ENCODE assay signal across 7 cellular contexts in genomic region chr11:61962213-61963015, GRCh38. TPM values are rescaled to one million over a fixed set of nuclear protein-coding genes. Genes with fewer than 3 reads are reported as not detected.
DNase-seq lines count a peak whose midpoint lies in the region; ATAC-seq and TF ChIP-seq lines count a peak whose summit lies in the region.
"Had no signal": no experiment of that assay in that cellular context is flagged by ENCODE, and none has a peak within 500 bp of the region (broad histone marks: within the 10 kb centered on the region; RNA-seq: fewer than 3 reads in every experiment).

No MANE protein-coding gene starts in this region.

- no peak for DNase-seq in activated naive CD4-positive, alpha-beta T cell treated with anti-CD3 and anti-CD28 coated beads, Interleukin-2, amount 10 ng/mL, durations not matched to agents 7 days and 5 days
- DNase-seq in activated naive CD4-positive, alpha-beta T cell (lab: John Stamatoyannopoulos, UW), result no peak
- DNase-seq in hepatic stellate cell (ENCODE audit: low spot score), result peak; percentile 3
- DNase-seq in tibial nerve (ENCODE audit: low spot score in 2 of 2), result no peak
- no peak for DNase-seq in cerebellar nuclear complex (lab: John Stamatoyannopoulos, UW)
- DNase-seq: NCI-H510A treated with DMSO at 0.1 percent for 48 hours had no signal

- TF ChIP-seq EP300 in tibial nerve (IDR thresholded peaks at IDR 0.05), result no peak

- H3K27ac Mint-ChIP-seq in activated naive CD4-positive, alpha-beta T cell treated with anti-CD3 and anti-CD28 coated beads, Interleukin-2, amount 10 ng/mL, durations not matched to agents 7 days and 5 days, result peak overlapping the region; percentile 38

- CTCF ChIA-PET in activated naive CD4-positive, alpha-beta T cell treated with anti-CD3 and anti-CD28 coated beads, Interleukin-2, amount 10 ng/mL, durations not matched to agents 7 days and 5 days (lab: Charles Lee), result interaction anchor here (0.7 to 1.7 kb wide), 5 partner anchors 10 to 146 kb away, joined by 3 to 9 read pairs (median 4); no protein-coding TSS in a partner anchor

- H3K9me3 ChIP-seq in tibial nerve, result no peaks in the 10 kb centered on the region

- H3K4me3 ChIP-seq in tibial nerve, result no peak overlapping the region

- peak overlapping the region; percentile 99 to 100 (median 100) for H3K27ac ChIP-seq in tibial nerve

- peaks cover 0 to 58% (median 55%) of the 10 kb centered on the region in 4 donors for H3K4me1 ChIP-seq in tibial nerve

- WGBS in tibial nerve, 2 donors, result 74% methylated on average over 10 to 12 of the region's 12 CpGs

- no peak for TF ChIP-seq CTCF in tibial nerve (IDR thresholded peaks at IDR 0.05)

- H3K4me3 Mint-ChIP-seq in activated naive CD4-positive, alpha-beta T cell treated with anti-CD3 and anti-CD28 coated beads, Interleukin-2, amount 10 ng/mL, durations not matched to agents 7 days and 5 days, result no peak overlapping the region

- peaks cover 4 to 64% (median 12%) of the 10 kb centered on the region in 3 donors for H3K36me3 ChIP-seq in tibial nerve

- peaks cover 41% of the 10 kb centered on the region for H3K36me3 Mint-ChIP-seq in activated naive CD4-positive, alpha-beta T cell treated with anti-CD3 and anti-CD28 coated beads, Interleukin-2, amount 10 ng/mL, durations not matched to agents 7 days and 5 days

- ATAC-seq in GM18873 (IDR thresholded peaks at IDR 0.05; ENCODE audit: low FRiP score, unreplicated experiment), result no peak

- no peak for TF ChIP-seq POLR2A in tibial nerve (IDR thresholded peaks at IDR 0.05)

- no peaks in the 10 kb centered on the region for H3K9me3 Mint-ChIP-seq in activated naive CD4-positive, alpha-beta T cell treated with anti-CD3 and anti-CD28 coated beads, Interleukin-2, amount 10 ng/mL, durations not matched to agents 7 days and 5 days

- no peaks in the 10 kb centered on the region for H3K27me3 ChIP-seq in tibial nerve

- H3K4me1 Mint-ChIP-seq in activated naive CD4-positive, alpha-beta T cell treated with anti-CD3 and anti-CD28 coated beads, Interleukin-2, amount 10 ng/mL, durations not matched to agents 7 days and 5 days, result peaks cover 35% of the 10 kb centered on the region

- H3K27me3 Mint-ChIP-seq in activated naive CD4-positive, alpha-beta T cell treated with anti-CD3 and anti-CD28 coated beads, Interleukin-2, amount 10 ng/mL, durations not matched to agents 7 days and 5 days, result peaks cover 6% of the 10 kb centered on the region

RNA-seq across cellular contexts. Expression of gene FTH1, which starts 5.0 kb away (rescaled TPM):
- 1,000 to 10,000 TPM; 3,872 to 5,003 (median 4,779) TPM for total RNA-seq in tibial nerve

RNA-seq across cellular contexts. Expression of gene BEST1, which starts 12.3 kb away (rescaled TPM):
- 10 to 100 TPM; 33.2 to 53.2 (median 45.7) TPM for total RNA-seq in tibial nerve

RNA-seq across cellular contexts. Expression of gene RAB3IL1, which starts 45.0 kb away (rescaled TPM):
- total RNA-seq in tibial nerve, result 100 to 1,000 TPM in 1 of 4 donors, 10 to 100 TPM in 3; 58.8 to 127 (median 71.1) TPM
